1 cellular context compared by ENCODE assay signal in genomic region chr20:46523696-46524328, GRCh38.
TF ChIP-seq lines count a peak whose summit lies in the region.

No MANE protein-coding gene starts in this region.

TF ChIP-seq in K562, 482 proteins besides CTCF, POLR2A, EP300 and RAD21 (continued from another document and continues in another):
- TF ChIP-seq FOXA3 (CRISPR knock-in tag; conservative IDR thresholded peaks at IDR 0.05 in 1 of 2, IDR thresholded peaks at IDR 0.05 in 1 of 2) = no peak
- TF ChIP-seq CHD4 (IDR thresholded peaks at IDR 0.05; ENCODE audit: insufficient read depth, insufficient replicate concordance, low read depth, low read length, poor library complexity, severe bottlenecking) = no peak
- TF ChIP-seq, protein P1, sequence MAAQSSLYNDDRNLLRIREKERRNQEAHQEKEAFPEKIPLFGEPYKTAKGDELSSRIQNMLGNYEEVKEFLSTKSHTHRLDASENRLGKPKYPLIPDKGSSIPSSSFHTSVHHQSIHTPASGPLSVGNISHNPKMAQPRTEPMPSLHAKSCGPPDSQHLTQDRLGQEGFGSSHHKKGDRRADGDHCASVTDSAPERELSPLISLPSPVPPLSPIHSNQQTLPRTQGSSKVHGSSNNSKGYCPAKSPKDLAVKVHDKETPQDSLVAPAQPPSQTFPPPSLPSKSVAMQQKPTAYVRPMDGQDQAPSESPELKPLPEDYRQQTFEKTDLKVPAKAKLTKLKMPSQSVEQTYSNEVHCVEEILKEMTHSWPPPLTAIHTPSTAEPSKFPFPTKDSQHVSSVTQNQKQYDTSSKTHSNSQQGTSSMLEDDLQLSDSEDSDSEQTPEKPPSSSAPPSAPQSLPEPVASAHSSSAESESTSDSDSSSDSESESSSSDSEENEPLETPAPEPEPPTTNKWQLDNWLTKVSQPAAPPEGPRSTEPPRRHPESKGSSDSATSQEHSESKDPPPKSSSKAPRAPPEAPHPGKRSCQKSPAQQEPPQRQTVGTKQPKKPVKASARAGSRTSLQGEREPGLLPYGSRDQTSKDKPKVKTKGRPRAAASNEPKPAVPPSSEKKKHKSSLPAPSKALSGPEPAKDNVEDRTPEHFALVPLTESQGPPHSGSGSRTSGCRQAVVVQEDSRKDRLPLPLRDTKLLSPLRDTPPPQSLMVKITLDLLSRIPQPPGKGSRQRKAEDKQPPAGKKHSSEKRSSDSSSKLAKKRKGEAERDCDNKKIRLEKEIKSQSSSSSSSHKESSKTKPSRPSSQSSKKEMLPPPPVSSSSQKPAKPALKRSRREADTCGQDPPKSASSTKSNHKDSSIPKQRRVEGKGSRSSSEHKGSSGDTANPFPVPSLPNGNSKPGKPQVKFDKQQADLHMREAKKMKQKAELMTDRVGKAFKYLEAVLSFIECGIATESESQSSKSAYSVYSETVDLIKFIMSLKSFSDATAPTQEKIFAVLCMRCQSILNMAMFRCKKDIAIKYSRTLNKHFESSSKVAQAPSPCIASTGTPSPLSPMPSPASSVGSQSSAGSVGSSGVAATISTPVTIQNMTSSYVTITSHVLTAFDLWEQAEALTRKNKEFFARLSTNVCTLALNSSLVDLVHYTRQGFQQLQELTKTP (IDR thresholded peaks at IDR 0.05; ENCODE audit: low read depth in 1 of 2, partially characterized antibody in 2 of 2) = peak in 1 of 2 experiments; percentile 65
- TF ChIP-seq RBM25 (IDR thresholded peaks at IDR 0.05; ENCODE audit: low read depth, low read length, severe bottlenecking) = no peak
- peak; percentile 90 for TF ChIP-seq MIER1 (IDR thresholded peaks at IDR 0.05; ENCODE audit: low read depth)
- no peak for TF ChIP-seq CXXC5 (CRISPR knock-in tag; IDR thresholded peaks at IDR 0.05)
- peak; percentile 97 for TF ChIP-seq EHMT2 (IDR thresholded peaks at IDR 0.05)
- no peak for TF ChIP-seq ZNF133 (CRISPR knock-in tag; IDR thresholded peaks at IDR 0.05)
- TF ChIP-seq, protein P2, sequence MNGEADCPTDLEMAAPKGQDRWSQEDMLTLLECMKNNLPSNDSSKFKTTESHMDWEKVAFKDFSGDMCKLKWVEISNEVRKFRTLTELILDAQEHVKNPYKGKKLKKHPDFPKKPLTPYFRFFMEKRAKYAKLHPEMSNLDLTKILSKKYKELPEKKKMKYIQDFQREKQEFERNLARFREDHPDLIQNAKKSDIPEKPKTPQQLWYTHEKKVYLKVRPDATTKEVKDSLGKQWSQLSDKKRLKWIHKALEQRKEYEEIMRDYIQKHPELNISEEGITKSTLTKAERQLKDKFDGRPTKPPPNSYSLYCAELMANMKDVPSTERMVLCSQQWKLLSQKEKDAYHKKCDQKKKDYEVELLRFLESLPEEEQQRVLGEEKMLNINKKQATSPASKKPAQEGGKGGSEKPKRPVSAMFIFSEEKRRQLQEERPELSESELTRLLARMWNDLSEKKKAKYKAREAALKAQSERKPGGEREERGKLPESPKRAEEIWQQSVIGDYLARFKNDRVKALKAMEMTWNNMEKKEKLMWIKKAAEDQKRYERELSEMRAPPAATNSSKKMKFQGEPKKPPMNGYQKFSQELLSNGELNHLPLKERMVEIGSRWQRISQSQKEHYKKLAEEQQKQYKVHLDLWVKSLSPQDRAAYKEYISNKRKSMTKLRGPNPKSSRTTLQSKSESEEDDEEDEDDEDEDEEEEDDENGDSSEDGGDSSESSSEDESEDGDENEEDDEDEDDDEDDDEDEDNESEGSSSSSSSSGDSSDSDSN (IDR thresholded peaks at IDR 0.05; ENCODE audit: borderline replicate concordance in 1 of 2, low read depth in 2 of 2, low read length in 2 of 2) = no peak
- TF ChIP-seq ZNF780A (CRISPR knock-in tag; IDR thresholded peaks at IDR 0.05) = no peak
- TF ChIP-seq ZBTB34 (CRISPR knock-in tag; IDR thresholded peaks at IDR 0.05) = no peak
- no peak for TF ChIP-seq CHD1 (IDR thresholded peaks at IDR 0.05; ENCODE audit: low read length)
- TF ChIP-seq FOXJ2 (tag; IDR thresholded peaks at IDR 0.05) = no peak
- no peak for TF ChIP-seq ZEB2 (IDR thresholded peaks at IDR 0.05)
- TF ChIP-seq, protein P3, sequence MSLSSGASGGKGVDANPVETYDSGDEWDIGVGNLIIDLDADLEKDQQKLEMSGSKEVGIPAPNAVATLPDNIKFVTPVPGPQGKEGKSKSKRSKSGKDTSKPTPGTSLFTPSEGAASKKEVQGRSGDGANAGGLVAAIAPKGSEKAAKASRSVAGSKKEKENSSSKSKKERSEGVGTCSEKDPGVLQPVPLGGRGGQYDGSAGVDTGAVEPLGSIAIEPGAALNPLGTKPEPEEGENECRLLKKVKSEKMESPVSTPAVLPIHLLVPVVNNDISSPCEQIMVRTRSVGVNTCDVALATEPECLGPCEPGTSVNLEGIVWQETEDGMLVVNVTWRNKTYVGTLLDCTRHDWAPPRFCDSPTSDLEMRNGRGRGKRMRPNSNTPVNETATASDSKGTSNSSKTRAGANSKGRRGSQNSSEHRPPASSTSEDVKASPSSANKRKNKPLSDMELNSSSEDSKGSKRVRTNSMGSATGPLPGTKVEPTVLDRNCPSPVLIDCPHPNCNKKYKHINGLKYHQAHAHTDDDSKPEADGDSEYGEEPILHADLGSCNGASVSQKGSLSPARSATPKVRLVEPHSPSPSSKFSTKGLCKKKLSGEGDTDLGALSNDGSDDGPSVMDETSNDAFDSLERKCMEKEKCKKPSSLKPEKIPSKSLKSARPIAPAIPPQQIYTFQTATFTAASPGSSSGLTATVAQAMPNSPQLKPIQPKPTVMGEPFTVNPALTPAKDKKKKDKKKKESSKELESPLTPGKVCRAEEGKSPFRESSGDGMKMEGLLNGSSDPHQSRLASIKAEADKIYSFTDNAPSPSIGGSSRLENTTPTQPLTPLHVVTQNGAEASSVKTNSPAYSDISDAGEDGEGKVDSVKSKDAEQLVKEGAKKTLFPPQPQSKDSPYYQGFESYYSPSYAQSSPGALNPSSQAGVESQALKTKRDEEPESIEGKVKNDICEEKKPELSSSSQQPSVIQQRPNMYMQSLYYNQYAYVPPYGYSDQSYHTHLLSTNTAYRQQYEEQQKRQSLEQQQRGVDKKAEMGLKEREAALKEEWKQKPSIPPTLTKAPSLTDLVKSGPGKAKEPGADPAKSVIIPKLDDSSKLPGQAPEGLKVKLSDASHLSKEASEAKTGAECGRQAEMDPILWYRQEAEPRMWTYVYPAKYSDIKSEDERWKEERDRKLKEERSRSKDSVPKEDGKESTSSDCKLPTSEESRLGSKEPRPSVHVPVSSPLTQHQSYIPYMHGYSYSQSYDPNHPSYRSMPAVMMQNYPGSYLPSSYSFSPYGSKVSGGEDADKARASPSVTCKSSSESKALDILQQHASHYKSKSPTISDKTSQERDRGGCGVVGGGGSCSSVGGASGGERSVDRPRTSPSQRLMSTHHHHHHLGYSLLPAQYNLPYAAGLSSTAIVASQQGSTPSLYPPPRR (CRISPR knock-in tag; IDR thresholded peaks at IDR 0.05; ENCODE audit: borderline replicate concordance) = no peak
- TF ChIP-seq TRIM28 (IDR thresholded peaks at IDR 0.05) = no peak
- TF ChIP-seq HDAC2 (IDR thresholded peaks at IDR 0.05) = 0 out of 2 replicates have a peak, but pooled peaks have one; percentile 50
- TF ChIP-seq RCOR1 (IDR thresholded peaks at IDR 0.05; ENCODE audit: borderline replicate concordance in 1 of 2, low read depth in 2 of 2, low read length in 2 of 2) = peak in 1 of 2 experiments; percentile 95; a peak in 2 of 4 replicates
- TF ChIP-seq, protein P4, sequence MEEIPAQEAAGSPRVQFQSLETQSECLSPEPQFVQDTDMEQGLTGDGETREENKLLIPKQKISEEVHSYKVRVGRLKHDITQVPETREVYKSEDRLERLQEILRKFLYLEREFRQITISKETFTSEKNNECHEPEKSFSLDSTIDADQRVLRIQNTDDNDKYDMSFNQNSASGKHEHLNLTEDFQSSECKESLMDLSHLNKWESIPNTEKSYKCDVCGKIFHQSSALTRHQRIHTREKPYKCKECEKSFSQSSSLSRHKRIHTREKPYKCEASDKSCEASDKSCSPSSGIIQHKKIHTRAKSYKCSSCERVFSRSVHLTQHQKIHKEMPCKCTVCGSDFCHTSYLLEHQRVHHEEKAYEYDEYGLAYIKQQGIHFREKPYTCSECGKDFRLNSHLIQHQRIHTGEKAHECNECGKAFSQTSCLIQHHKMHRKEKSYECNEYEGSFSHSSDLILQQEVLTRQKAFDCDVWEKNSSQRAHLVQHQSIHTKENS (CRISPR knock-in tag; IDR thresholded peaks at IDR 0.05) = no peak
- TF ChIP-seq CEBPB (tag; IDR thresholded peaks at IDR 0.05) = peak; percentile 48; the same call in 1 of the 2 replicates
- TF ChIP-seq TAF1 (IDR thresholded peaks at IDR 0.05; ENCODE audit: control insufficient read depth, extremely low read depth, insufficient read depth, low read length, severe bottlenecking) = no peak
- TF ChIP-seq SPI1 (IDR thresholded peaks at IDR 0.05; ENCODE audit: borderline replicate concordance, low read depth, low read length) = no peak
- TF ChIP-seq HDAC3 (IDR thresholded peaks at IDR 0.05; ENCODE audit: borderline replicate concordance, partially characterized antibody) = no peak
- no peak for TF ChIP-seq ASH1L (IDR thresholded peaks at IDR 0.05; ENCODE audit: borderline replicate concordance, low read depth, partially characterized antibody)
- TF ChIP-seq, protein P5, sequence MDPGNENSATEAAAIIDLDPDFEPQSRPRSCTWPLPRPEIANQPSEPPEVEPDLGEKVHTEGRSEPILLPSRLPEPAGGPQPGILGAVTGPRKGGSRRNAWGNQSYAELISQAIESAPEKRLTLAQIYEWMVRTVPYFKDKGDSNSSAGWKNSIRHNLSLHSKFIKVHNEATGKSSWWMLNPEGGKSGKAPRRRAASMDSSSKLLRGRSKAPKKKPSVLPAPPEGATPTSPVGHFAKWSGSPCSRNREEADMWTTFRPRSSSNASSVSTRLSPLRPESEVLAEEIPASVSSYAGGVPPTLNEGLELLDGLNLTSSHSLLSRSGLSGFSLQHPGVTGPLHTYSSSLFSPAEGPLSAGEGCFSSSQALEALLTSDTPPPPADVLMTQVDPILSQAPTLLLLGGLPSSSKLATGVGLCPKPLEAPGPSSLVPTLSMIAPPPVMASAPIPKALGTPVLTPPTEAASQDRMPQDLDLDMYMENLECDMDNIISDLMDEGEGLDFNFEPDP (CRISPR knock-in tag; IDR thresholded peaks at IDR 0.05) = no peak
- TF ChIP-seq ZNF740 (CRISPR knock-in tag; IDR thresholded peaks at IDR 0.05) = no peak
- TF ChIP-seq ZNF740 (tag; IDR thresholded peaks at IDR 0.05) = no peak
- TF ChIP-seq, protein P6, sequence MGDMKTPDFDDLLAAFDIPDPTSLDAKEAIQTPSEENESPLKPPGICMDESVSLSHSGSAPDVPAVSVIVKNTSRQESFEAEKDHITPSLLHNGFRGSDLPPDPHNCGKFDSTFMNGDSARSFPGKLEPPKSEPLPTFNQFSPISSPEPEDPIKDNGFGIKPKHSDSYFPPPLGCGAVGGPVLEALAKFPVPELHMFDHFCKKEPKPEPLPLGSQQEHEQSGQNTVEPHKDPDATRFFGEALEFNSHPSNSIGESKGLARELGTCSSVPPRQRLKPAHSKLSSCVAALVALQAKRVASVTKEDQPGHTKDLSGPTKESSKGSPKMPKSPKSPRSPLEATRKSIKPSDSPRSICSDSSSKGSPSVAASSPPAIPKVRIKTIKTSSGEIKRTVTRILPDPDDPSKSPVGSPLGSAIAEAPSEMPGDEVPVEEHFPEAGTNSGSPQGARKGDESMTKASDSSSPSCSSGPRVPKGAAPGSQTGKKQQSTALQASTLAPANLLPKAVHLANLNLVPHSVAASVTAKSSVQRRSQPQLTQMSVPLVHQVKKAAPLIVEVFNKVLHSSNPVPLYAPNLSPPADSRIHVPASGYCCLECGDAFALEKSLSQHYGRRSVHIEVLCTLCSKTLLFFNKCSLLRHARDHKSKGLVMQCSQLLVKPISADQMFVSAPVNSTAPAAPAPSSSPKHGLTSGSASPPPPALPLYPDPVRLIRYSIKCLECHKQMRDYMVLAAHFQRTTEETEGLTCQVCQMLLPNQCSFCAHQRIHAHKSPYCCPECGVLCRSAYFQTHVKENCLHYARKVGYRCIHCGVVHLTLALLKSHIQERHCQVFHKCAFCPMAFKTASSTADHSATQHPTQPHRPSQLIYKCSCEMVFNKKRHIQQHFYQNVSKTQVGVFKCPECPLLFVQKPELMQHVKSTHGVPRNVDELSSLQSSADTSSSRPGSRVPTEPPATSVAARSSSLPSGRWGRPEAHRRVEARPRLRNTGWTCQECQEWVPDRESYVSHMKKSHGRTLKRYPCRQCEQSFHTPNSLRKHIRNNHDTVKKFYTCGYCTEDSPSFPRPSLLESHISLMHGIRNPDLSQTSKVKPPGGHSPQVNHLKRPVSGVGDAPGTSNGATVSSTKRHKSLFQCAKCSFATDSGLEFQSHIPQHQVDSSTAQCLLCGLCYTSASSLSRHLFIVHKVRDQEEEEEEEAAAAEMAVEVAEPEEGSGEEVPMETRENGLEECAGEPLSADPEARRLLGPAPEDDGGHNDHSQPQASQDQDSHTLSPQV (IDR thresholded peaks at IDR 0.05) = no peak
- no peak for TF ChIP-seq MTA2 (IDR thresholded peaks at IDR 0.05; ENCODE audit: low read depth)
- TF ChIP-seq CEBPG (CRISPR knock-in tag; IDR thresholded peaks at IDR 0.05) = no peak
- TF ChIP-seq CEBPG (tag; conservative IDR thresholded peaks at IDR 0.05 in 1 of 2, IDR thresholded peaks at IDR 0.05 in 1 of 2) = peak; percentile 42 to 44; a peak in 2 of 4 replicates
- no peak for TF ChIP-seq DACH1 (IDR thresholded peaks at IDR 0.05; ENCODE audit: partially characterized antibody)
- TF ChIP-seq, protein P7, sequence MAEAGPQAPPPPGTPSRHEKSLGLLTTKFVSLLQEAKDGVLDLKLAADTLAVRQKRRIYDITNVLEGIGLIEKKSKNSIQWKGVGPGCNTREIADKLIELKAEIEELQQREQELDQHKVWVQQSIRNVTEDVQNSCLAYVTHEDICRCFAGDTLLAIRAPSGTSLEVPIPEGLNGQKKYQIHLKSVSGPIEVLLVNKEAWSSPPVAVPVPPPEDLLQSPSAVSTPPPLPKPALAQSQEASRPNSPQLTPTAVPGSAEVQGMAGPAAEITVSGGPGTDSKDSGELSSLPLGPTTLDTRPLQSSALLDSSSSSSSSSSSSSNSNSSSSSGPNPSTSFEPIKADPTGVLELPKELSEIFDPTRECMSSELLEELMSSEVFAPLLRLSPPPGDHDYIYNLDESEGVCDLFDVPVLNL (CRISPR knock-in tag; IDR thresholded peaks at IDR 0.05; ENCODE audit: low read depth) = no peak
